Comparison of ENCODE assay signal across 1 cellular context in genomic region chr19:3712663-3713531, GRCh38.
TF ChIP-seq lines count a peak whose summit lies in the region.

No MANE protein-coding gene starts in this region.

TF ChIP-seq in IMR-90, 13 proteins besides CTCF, POLR2A, EP300 and RAD21:
- TF ChIP-seq CHD1 (IDR thresholded peaks at IDR 0.05; ENCODE audit: low read depth, low read length), result no peak
- TF ChIP-seq USF2 (IDR thresholded peaks at IDR 0.05; ENCODE audit: low read depth, low read length), result no peak
- TF ChIP-seq MAZ (IDR thresholded peaks at IDR 0.05; ENCODE audit: borderline replicate concordance, low read depth, low read length), result no peak
- TF ChIP-seq NFE2L2 (IDR thresholded peaks at IDR 0.05; ENCODE audit: low read depth, low read length), result no peak
- TF ChIP-seq ELK1 (IDR thresholded peaks at IDR 0.05; ENCODE audit: borderline replicate concordance, low read depth, low read length), result no peak
- no peak for TF ChIP-seq RCOR1 (IDR thresholded peaks at IDR 0.05; ENCODE audit: insufficient replicate concordance, low read length)
TF ChIP-seq in IMR-90: peak in this region for 0.
